Comparison of ENCODE assay signal across 20 cellular contexts in genomic region chr4:152620915-152621314, GRCh38.
"Had no signal": no experiment of that assay in that cellular context is flagged by ENCODE, and none has a peak within 500 bp of the region (broad histone marks: within the 10 kb centered on the region; RNA-seq: fewer than 3 reads in every experiment).

No MANE protein-coding gene starts in this region.

- H3K27me3 ChIP-seq: cardiac muscle cell, right lobe of liver, transverse colon, vagina had no signal

- ATAC-seq: gastroesophageal sphincter, natural killer cell, right lobe of liver had no signal

- H3K27ac Mint-ChIP-seq: activated naive CD8-positive, alpha-beta T cell; activated T-helper 1 cell treated with anti-CD3 and anti-CD28 coated beads, Interleukin-12 subunit alpha, Interleukin-12 subunit beta, Interleukin-2, Interleukin-4 antibody, amounts not matched to agents 30 ng/mL and 10 ng/mL and 1 ng/mL, durations not matched to agents 14 hours and 24 hours and 36 hours; immature natural killer cell; natural killer cell; stimulated activated naive CD8-positive, alpha-beta T cell treated with anti-CD3 and anti-CD28 coated beads, Interleukin-15, Interleukin-2, amounts not matched to agents 100 ng/mL and 50 ng/mL, for 24 hours; T-helper 1 cell treated with Interleukin-12 subunit alpha and Interleukin-12 subunit beta and Interleukin-4 antibody, amounts not matched to agents 30 μg/mL and 1 μg/mL, for 36 hours had no signal

- H3K36me3 ChIP-seq: cardiac muscle cell, gastroesophageal sphincter, right lobe of liver, transverse colon, vagina had no signal

- H3K79me2 ChIP-seq: parathyroid adenoma had no signal

- H3K9ac ChIP-seq: parathyroid adenoma had no signal

- H3K4me3 ChIP-seq: cardiac muscle cell, gastroesophageal sphincter, right lobe of liver, transverse colon, vagina had no signal

- H3K9me3 Mint-ChIP-seq: activated T-helper 1 cell treated with anti-CD3 and anti-CD28 coated beads, Interleukin-12 subunit alpha, Interleukin-12 subunit beta, Interleukin-2, Interleukin-4 antibody, amounts not matched to agents 30 ng/mL and 10 ng/mL and 1 ng/mL, durations not matched to agents 14 hours and 24 hours and 36 hours; immature natural killer cell; natural killer cell; stimulated activated naive CD8-positive, alpha-beta T cell treated with anti-CD3 and anti-CD28 coated beads, Interleukin-15, Interleukin-2, amounts not matched to agents 100 ng/mL and 50 ng/mL, for 24 hours; T-helper 1 cell treated with Interleukin-12 subunit alpha and Interleukin-12 subunit beta and Interleukin-4 antibody, amounts not matched to agents 30 μg/mL and 1 μg/mL, for 36 hours had no signal

- H3K27me3 Mint-ChIP-seq: activated naive CD8-positive, alpha-beta T cell had no signal

- DNase-seq: activated CD4-positive, alpha-beta T cell treated with anti-CD3 and anti-CD28 coated beads for 1 hour; activated CD4-positive, alpha-beta T cell treated with anti-CD3 and anti-CD28 coated beads, Interleukin-2, amount 50 U/mL, for 4 hours; activated gamma-delta T cell treated with Interleukin-2 at 50 U/mL for 16 hours; amniotic stem cell; immature natural killer cell; natural killer cell; right lobe of liver; small intestine; stimulated activated CD4-positive, alpha-beta T cell treated with anti-CD3 and anti-CD28 coated beads, Interleukin-15, amount 100 ng/mL, for 24 hours; stimulated activated CD4-positive, alpha-beta T cell treated with anti-CD3 and anti-CD28 coated beads, Interleukin-2, amount 100 ng/mL, for 48 hours; transverse colon had no signal

- H3K4me3 Mint-ChIP-seq: activated naive CD8-positive, alpha-beta T cell; activated T-helper 1 cell treated with anti-CD3 and anti-CD28 coated beads, Interleukin-12 subunit alpha, Interleukin-12 subunit beta, Interleukin-2, Interleukin-4 antibody, amounts not matched to agents 30 ng/mL and 10 ng/mL and 1 ng/mL, durations not matched to agents 14 hours and 24 hours and 36 hours; immature natural killer cell; natural killer cell; stimulated activated naive CD8-positive, alpha-beta T cell treated with anti-CD3 and anti-CD28 coated beads, Interleukin-15, Interleukin-2, amounts not matched to agents 100 ng/mL and 50 ng/mL, for 24 hours; T-helper 1 cell treated with Interleukin-12 subunit alpha and Interleukin-12 subunit beta and Interleukin-4 antibody, amounts not matched to agents 30 μg/mL and 1 μg/mL, for 36 hours had no signal

- H3K4me1 ChIP-seq: gastroesophageal sphincter, parathyroid adenoma, right lobe of liver, transverse colon, vagina had no signal

- H3K4me1 Mint-ChIP-seq: immature natural killer cell, natural killer cell had no signal

- H3K27ac ChIP-seq: cardiac muscle cell, gastroesophageal sphincter, parathyroid adenoma, right lobe of liver, transverse colon, vagina, VCaP had no signal

- H3K36me3 Mint-ChIP-seq: immature natural killer cell, natural killer cell had no signal
